8 cellular contexts compared by ENCODE assay signal in the genomic region with DNA sequence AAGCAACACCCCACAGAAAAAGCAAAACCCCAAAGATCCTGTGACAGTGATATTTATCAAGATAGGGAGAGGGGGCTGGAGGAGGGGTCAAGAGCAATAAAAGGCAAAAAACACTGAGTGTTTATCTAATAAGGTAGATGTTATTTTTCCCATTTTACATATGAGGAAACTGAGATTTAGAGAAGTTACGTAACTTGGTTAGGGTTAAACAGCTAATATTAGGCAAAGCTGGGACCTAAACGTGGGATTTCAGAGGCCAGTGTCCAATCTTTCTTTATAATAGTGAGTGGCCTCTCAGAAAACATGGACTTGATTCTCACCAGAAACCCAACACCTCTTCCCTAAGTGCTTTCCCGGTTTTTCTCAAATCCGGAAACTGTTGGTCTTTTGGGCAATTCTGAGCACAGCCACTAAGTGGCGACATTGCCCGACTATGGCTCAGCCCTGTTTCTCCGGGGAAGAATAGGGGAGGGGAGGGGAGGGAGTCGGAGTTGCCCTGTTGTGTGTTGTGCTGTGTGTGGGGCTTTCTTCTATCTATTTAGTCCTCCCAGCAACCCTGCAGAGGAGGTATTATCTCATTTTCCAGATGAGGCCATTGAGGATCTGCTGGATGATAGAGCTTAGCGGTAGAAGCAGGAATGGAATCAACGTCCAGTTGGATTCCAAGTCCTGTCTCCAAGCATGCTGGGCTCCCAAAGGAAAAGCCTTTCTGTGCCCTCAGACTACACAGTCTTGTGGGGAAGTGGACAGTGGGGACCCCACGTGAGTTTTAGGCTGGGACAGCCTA. TPM values are rescaled to one million over a fixed set of nuclear protein-coding genes. Genes with fewer than 3 reads are reported as not detected.
DNase-seq lines count a peak whose midpoint lies in the region; ATAC-seq and TF ChIP-seq lines count a peak whose summit lies in the region.
"Not testable (repeated sequence)": the region's sequence is repeated elsewhere in the genome, so short reads cannot be mapped to it uniquely, and the experiment has no call there.

No MANE protein-coding gene starts in this region.

- not testable (repeated sequence) for H3K79me2 ChIP-seq in OCI-LY3 (ENCODE audit: low read length)

- H3K4me3 Mint-ChIP-seq in activated T-cell treated with anti-CD3 and anti-CD28 coated beads, Interleukin-2, amount 50 U/mL, for 72 hours = not testable (repeated sequence)

- H4K20me1 ChIP-seq in OCI-LY3 (ENCODE audit: insufficient read depth, low read length) = not testable (repeated sequence)

- H3K36me3 Mint-ChIP-seq in activated T-cell treated with anti-CD3 and anti-CD28 coated beads, Interleukin-2, amount 50 U/mL, for 72 hours (ENCODE audit: insufficient read depth in 2 of 2) = not testable (repeated sequence)

- peak; percentile 30 to 39 for ATAC-seq in activated T-cell treated with anti-CD3 and anti-CD28 coated beads, Interleukin-2, amount 50 U/mL, for 72 hours (replicated peaks in 1 of 2)
- peak; percentile 71 for ATAC-seq in left colon

- not testable (repeated sequence) for DNase-seq in AG09319 (ENCODE audit: extremely low read depth, low read depth); activated T-cell treated with anti-CD3 and anti-CD28 coated beads, Interleukin-2, amount 50 U/mL, for 72 hours; esophagus muscularis mucosa (ENCODE audit: extremely low spot score); left colon; prostate gland (ENCODE audit: low spot score)
- peak; percentile 34 for DNase-seq in NAMALWA (ENCODE audit: low spot score)

- not testable (repeated sequence) for H3K4me1 ChIP-seq in OCI-LY3 (ENCODE audit: low read length); esophagus muscularis mucosa; prostate gland (replicated peaks)

- not testable (repeated sequence) for H3K36me3 ChIP-seq in OCI-LY3 (replicated peaks; ENCODE audit: low read depth, low read length); esophagus muscularis mucosa; prostate gland

- not testable (repeated sequence) for H3K27ac Mint-ChIP-seq in activated T-cell treated with anti-CD3 and anti-CD28 coated beads, Interleukin-2, amount 50 U/mL, for 72 hours

- H2AFZ ChIP-seq in OCI-LY3 (ENCODE audit: low read depth, low read length) = not testable (repeated sequence)

- not testable (repeated sequence) for H3K9me3 Mint-ChIP-seq in activated T-cell treated with anti-CD3 and anti-CD28 coated beads, Interleukin-2, amount 50 U/mL, for 72 hours

- H3K27ac ChIP-seq in OCI-LY3 (ENCODE audit: low read length); esophagus muscularis mucosa (replicated peaks in 1 of 4); prostate gland: not testable (repeated sequence)

- peak; percentile 10; the same call in 1 of the 2 replicates for TF ChIP-seq CTCF in AG09319 (IDR thresholded peaks at IDR 0.05; ENCODE audit: low read depth, low read length)
- 0 out of 2 replicates have a peak, but pooled peaks have one; percentile 11 for TF ChIP-seq CTCF in GM12874 (IDR thresholded peaks at IDR 0.05; ENCODE audit: insufficient read depth, low read depth, low read length)
- peak; percentile 50 for TF ChIP-seq CTCF in OCI-LY3 (IDR thresholded peaks at IDR 0.05; ENCODE audit: low read depth, low read length)
- TF ChIP-seq CTCF in esophagus muscularis mucosa (IDR thresholded peaks at IDR 0.05) = peak in 2 of 3 experiments; percentile 18 to 42
- peak in 3 of 4 experiments; percentile 13 to 37 (median 28) for TF ChIP-seq CTCF in prostate gland (IDR thresholded peaks at IDR 0.05)

- H3K27me3 ChIP-seq in OCI-LY3 (ENCODE audit: low read depth, low read length) (peaks cover 19% of the 10 kb centered on the region), esophagus muscularis mucosa (peaks cover 0 to 49% (median 18%) of the 10 kb centered on the region in 4 donors)
- H3K27me3 ChIP-seq in prostate gland (replicated peaks; ENCODE audit: insufficient read depth) = not testable (repeated sequence)

- WGBS in esophagus muscularis mucosa = 23% methylated on average over 7 of the region's 11 CpGs
- WGBS in prostate gland = 38% methylated on average over 10 of the region's 11 CpGs

- H3K4me3 ChIP-seq in OCI-LY3 (ENCODE audit: low read length) = 0 out of 2 replicates have a peak overlapping the region, but pooled peaks have one; percentile 8
- not testable (repeated sequence) for H3K4me3 ChIP-seq in esophagus muscularis mucosa, prostate gland

- peak overlapping the region; percentile 34 for H3K4me2 ChIP-seq in OCI-LY3 (ENCODE audit: low read length)

- not testable (repeated sequence) for TF ChIP-seq EP300 in esophagus muscularis mucosa (IDR thresholded peaks at IDR 0.05)

- not testable (repeated sequence) for TF ChIP-seq POLR2A in esophagus muscularis mucosa (IDR thresholded peaks at IDR 0.05; ENCODE audit: low read depth); prostate gland (IDR thresholded peaks at IDR 0.05)

- peaks cover 11% of the 10 kb centered on the region for H3K4me1 Mint-ChIP-seq in activated T-cell treated with anti-CD3 and anti-CD28 coated beads, Interleukin-2, amount 50 U/mL, for 72 hours (ENCODE audit: low read depth)

- H3K9me3 ChIP-seq in OCI-LY3 (ENCODE audit: insufficient read depth, low read length); esophagus muscularis mucosa; prostate gland: not testable (repeated sequence)

- H3K9ac ChIP-seq in OCI-LY3 (ENCODE audit: low read length) = not testable (repeated sequence)

- intact Hi-C loops in esophagus muscularis mucosa (cut with DNase I); prostate gland (cut with DNase I): not testable (repeated sequence)
- intact Hi-C loops in left colon (cut with DNase I, micrococcal nuclease) = loop anchor here in 1 of 2 donors (5.0 kb wide), 1 partner anchor 290 kb away; no protein-coding TSS in a partner anchor

- H3K27me3 Mint-ChIP-seq in activated T-cell treated with anti-CD3 and anti-CD28 coated beads, Interleukin-2, amount 50 U/mL, for 72 hours (ENCODE audit: low read depth) = peaks cover 33% of the 10 kb centered on the region

RNA-seq across cellular contexts. Expression of a gene that starts 58.7 kb away (rescaled TPM):
- 10 to 100 TPM; 33.5 to 48.7 TPM for total RNA-seq in activated T-cell treated with anti-CD3 and anti-CD28 coated beads, Interleukin-2, amount 50 U/mL, for 72 hours
- total RNA-seq in esophagus muscularis mucosa (10 to 100 TPM; 16.6 to 20.0 (median 19.2) TPM), left colon (10 to 100 TPM; 27.9 to 32.5 TPM), prostate gland (10 to 100 TPM; 23.4 to 33.3 TPM)
